Comparison of ENCODE assay signal across 11 cellular contexts in the genomic region with DNA sequence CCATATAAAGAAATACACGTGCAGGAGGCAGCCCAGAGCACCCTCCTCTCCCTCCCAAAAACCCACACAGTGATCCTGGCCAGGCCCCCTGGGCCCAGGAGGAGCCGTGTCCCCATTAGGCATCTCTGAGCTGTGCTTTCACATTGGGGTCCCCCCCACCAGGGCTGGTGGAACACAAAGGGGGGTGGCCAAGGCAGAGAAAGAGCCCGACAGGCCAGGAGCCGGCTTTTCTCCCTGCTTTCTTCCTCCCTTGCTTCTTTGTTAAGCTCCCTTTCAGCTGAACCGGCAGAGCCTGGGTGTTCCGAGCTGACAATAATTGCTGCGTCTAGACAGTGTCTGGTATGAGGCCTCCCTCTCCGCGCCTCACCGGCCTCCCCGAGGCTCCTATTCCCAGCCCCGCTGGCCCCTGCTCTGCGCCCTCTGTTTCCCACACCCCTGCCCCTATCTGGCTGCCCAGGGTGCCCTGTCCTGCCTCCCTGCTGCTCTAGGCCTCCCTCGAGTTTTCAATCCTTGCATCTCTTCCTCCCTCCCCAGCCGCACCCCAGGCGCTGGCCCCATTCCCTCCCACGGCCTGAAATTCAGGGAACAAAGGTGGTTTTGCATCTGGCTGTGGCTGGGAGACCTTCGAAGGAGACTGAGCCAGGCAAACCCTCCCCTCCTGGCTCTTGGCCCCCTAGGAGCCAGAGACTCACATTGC.
DNase-seq lines count a peak whose midpoint lies in the region; ATAC-seq and TF ChIP-seq lines count a peak whose summit lies in the region.
"Had no signal": no experiment of that assay in that cellular context is flagged by ENCODE, and none has a peak within 500 bp of the region (broad histone marks: within the 10 kb centered on the region; RNA-seq: fewer than 3 reads in every experiment).

No MANE protein-coding gene starts in this region.

- H3K27me3 Mint-ChIP-seq in stimulated activated memory B cell treated with anti-CD40 and anti-IgM and Interleukin-4, amounts not matched to agents 10 μg/mL and 1 μg/mL and 100 μg/mL, for 72 hours = peaks cover 27% of the 10 kb centered on the region
- H3K27me3 Mint-ChIP-seq: CD8-positive, alpha-beta memory T cell had no signal

- H3K4me1 Mint-ChIP-seq in stimulated activated memory B cell treated with anti-CD40 and anti-IgM and Interleukin-4, amounts not matched to agents 10 μg/mL and 1 μg/mL and 100 μg/mL, for 72 hours = peaks cover 19% of the 10 kb centered on the region

- H2AFZ ChIP-seq in parathyroid adenoma = no peak overlapping the region

- no peak overlapping the region for H3K4me2 ChIP-seq in parathyroid adenoma (ENCODE audit: low read length)

- H3K36me3 ChIP-seq in BJ (ENCODE audit: control insufficient read depth, insufficient read depth, low read length) = peaks cover 7% of the 10 kb centered on the region
- H3K36me3 ChIP-seq in Peyer's patch = no peaks in the 10 kb centered on the region
- H3K36me3 ChIP-seq in parathyroid adenoma (ENCODE audit: control insufficient read depth, insufficient read depth, low read length) = no peaks in the 10 kb centered on the region

- no peak overlapping the region for H3K27ac Mint-ChIP-seq in stimulated activated memory B cell treated with anti-CD40 and anti-IgM and Interleukin-4, amounts not matched to agents 10 μg/mL and 1 μg/mL and 100 μg/mL, for 72 hours
- H3K27ac Mint-ChIP-seq: activated T-helper 1 cell treated with anti-CD3 and anti-CD28 coated beads, Interleukin-12 subunit alpha, Interleukin-12 subunit beta, Interleukin-2, Interleukin-4 antibody, amounts not matched to agents 30 ng/mL and 10 ng/mL and 1 ng/mL, durations not matched to agents 14 hours and 24 hours and 36 hours had no signal

- H3K9me3 ChIP-seq in Peyer's patch (no peaks in the 10 kb centered on the region), parathyroid adenoma (ENCODE audit: control insufficient read depth, low read length) (no peaks in the 10 kb centered on the region)

- H3K27ac ChIP-seq in Peyer's patch (peak overlapping the region in 3 of 4 donors; percentile 21 to 93 (median 93)), parathyroid adenoma (peak overlapping the region; percentile 42)

- H3K27me3 ChIP-seq in BJ (ENCODE audit: control insufficient read depth, insufficient read depth, low read length) = no peaks in the 10 kb centered on the region
- no peaks in the 10 kb centered on the region for H3K27me3 ChIP-seq in Peyer's patch
- H3K27me3 ChIP-seq in parathyroid adenoma (ENCODE audit: control insufficient read depth, insufficient read depth, low read length) = no peaks in the 10 kb centered on the region

- no peaks in the 10 kb centered on the region for H3K36me3 Mint-ChIP-seq in stimulated activated memory B cell treated with anti-CD40 and anti-IgM and Interleukin-4, amounts not matched to agents 10 μg/mL and 1 μg/mL and 100 μg/mL, for 72 hours

- H3K9ac ChIP-seq in parathyroid adenoma = no peak overlapping the region

- TF ChIP-seq CTCF in BJ (IDR thresholded peaks at IDR 0.05; ENCODE audit: insufficient read depth, low read depth, low read length) = 0 out of 2 replicates have a peak, but pooled peaks have one; percentile 12
- no peak for TF ChIP-seq CTCF in Peyer's patch (IDR thresholded peaks at IDR 0.05)
- TF ChIP-seq CTCF in fibroblast of villous mesenchyme (IDR thresholded peaks at IDR 0.05; ENCODE audit: insufficient read depth, low read depth, low read length) = no peak
- TF ChIP-seq CTCF in parathyroid adenoma (IDR thresholded peaks at IDR 0.05) = no peak

- H3K9me3 Mint-ChIP-seq in stimulated activated memory B cell treated with anti-CD40 and anti-IgM and Interleukin-4, amounts not matched to agents 10 μg/mL and 1 μg/mL and 100 μg/mL, for 72 hours = no peaks in the 10 kb centered on the region
- H3K9me3 Mint-ChIP-seq: activated T-helper 1 cell treated with anti-CD3 and anti-CD28 coated beads, Interleukin-12 subunit alpha, Interleukin-12 subunit beta, Interleukin-2, Interleukin-4 antibody, amounts not matched to agents 30 ng/mL and 10 ng/mL and 1 ng/mL, durations not matched to agents 14 hours and 24 hours and 36 hours; CD8-positive, alpha-beta memory T cell had no signal

- CTCF ChIA-PET in BJ (lab: Yijun Ruan, JAX) = interaction anchor here (0.6 to 3.2 kb wide), 8 partner anchors 45 to 1863 kb away, joined by 3 to 18 read pairs (median 4); no protein-coding TSS in a partner anchor

- DNase-seq in BJ (ENCODE audit: low read depth) (no peak), Peyer's patch (no peak), fibroblast of villous mesenchyme (ENCODE audit: low read depth) (peak; percentile 70), GDM1 (lab: John Stamatoyannopoulos, UW) (no peak), NCI-H524 (lab: John Stamatoyannopoulos, UW) (no peak)
- DNase-seq: CD8-positive, alpha-beta memory T cell; NCI-H1092 had no signal

- H3K79me2 ChIP-seq in parathyroid adenoma = no peaks in the 10 kb centered on the region

- no peak for ATAC-seq in GM18873 (IDR thresholded peaks at IDR 0.05; ENCODE audit: low FRiP score, unreplicated experiment)
- ATAC-seq in stimulated activated memory B cell treated with anti-CD40 and anti-IgM and Interleukin-4, amounts not matched to agents 10 μg/mL and 1 μg/mL and 100 μg/mL, for 72 hours = no peak

- no peak overlapping the region for H3K4me3 Mint-ChIP-seq in stimulated activated memory B cell treated with anti-CD40 and anti-IgM and Interleukin-4, amounts not matched to agents 10 μg/mL and 1 μg/mL and 100 μg/mL, for 72 hours
- H3K4me3 Mint-ChIP-seq: activated T-helper 1 cell treated with anti-CD3 and anti-CD28 coated beads, Interleukin-12 subunit alpha, Interleukin-12 subunit beta, Interleukin-2, Interleukin-4 antibody, amounts not matched to agents 30 ng/mL and 10 ng/mL and 1 ng/mL, durations not matched to agents 14 hours and 24 hours and 36 hours had no signal

- POLR2A ChIA-PET in BJ (lab: Charles Lee) = interaction anchor here (0.5 to 0.9 kb wide), 5 partner anchors 21 to 324 kb away, joined by 3 to 5 read pairs (median 3); partner anchors contain the start of gene NTMT1

- no peak for TF ChIP-seq POLR2A in Peyer's patch (IDR thresholded peaks at IDR 0.05)

- H3K4me1 ChIP-seq in Peyer's patch (peaks cover 0 to 34% (median 6%) of the 10 kb centered on the region in 4 donors), parathyroid adenoma (peaks cover 18% of the 10 kb centered on the region)

- H3K4me3 ChIP-seq in BJ (ENCODE audit: low read depth, low read length) (no peak overlapping the region), Peyer's patch (no peak overlapping the region), fibroblast of villous mesenchyme (ENCODE audit: low read depth, low read length) (no peak overlapping the region), parathyroid adenoma (ENCODE audit: low read depth, low read length) (no peak overlapping the region)
